Comparison of ENCODE assay signal across 26 cellular contexts in the genomic region with DNA sequence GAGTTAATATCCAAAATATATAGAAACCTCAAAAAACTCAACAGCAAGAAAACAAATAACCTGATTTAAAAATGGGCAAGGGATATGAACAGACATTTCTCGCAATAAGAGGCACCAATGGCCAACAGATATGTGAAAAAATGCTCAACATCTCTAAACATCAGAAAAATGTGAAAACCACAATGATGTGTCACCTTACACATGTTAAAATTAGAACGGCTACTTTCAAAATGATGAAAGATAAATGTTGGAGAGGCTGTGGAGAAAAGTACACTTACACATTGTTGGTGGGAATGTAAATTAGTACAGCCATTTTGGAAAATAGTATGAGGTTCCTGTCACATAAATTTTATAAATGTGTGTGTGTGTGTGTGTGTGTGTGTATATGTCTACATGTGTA.
DNase-seq lines count a peak whose midpoint lies in the region; ATAC-seq lines count a peak whose summit lies in the region.
"Had no signal": no experiment of that assay in that cellular context is flagged by ENCODE, and none has a peak within 500 bp of the region (broad histone marks: within the 10 kb centered on the region; RNA-seq: fewer than 3 reads in every experiment).

No MANE protein-coding gene starts in this region.

- H3K79me1 ChIP-seq in mesenchymal stem cell (replicated peaks; ENCODE audit: low read length, poor library complexity, severe bottlenecking): no peaks in the 10 kb centered on the region

- no peak overlapping the region for H3K4me2 ChIP-seq in mesenchymal stem cell (ENCODE audit: low read length, poor library complexity, severe bottlenecking)

- no peak overlapping the region for H2BK5ac ChIP-seq in mesenchymal stem cell (ENCODE audit: low read depth, low read length, poor library complexity, severe bottlenecking)

- H3K14ac ChIP-seq in mesenchymal stem cell (ENCODE audit: low read length in 2 of 2): no peak overlapping the region

- no peak overlapping the region for H4K8ac ChIP-seq in mesenchymal stem cell (ENCODE audit: low read length)

- H2BK12ac ChIP-seq in mesenchymal stem cell (ENCODE audit: low read length in 2 of 2): no peak overlapping the region

- 43% methylated on average over 1 of the region's 2 CpGs for WGBS in mesenchymal stem cell

- H3K18ac ChIP-seq in mesenchymal stem cell (ENCODE audit: low read depth in 1 of 2, low read length in 2 of 2): no peak overlapping the region

- no peak overlapping the region for H3K9ac ChIP-seq in mesenchymal stem cell (ENCODE audit: low read length)

- peak; percentile 58 for ATAC-seq in GM18867 (IDR thresholded peaks at IDR 0.05; ENCODE audit: unreplicated experiment)
- peak; percentile 38 for ATAC-seq in HG03442 (IDR thresholded peaks at IDR 0.05; ENCODE audit: unreplicated experiment)
- no peak for ATAC-seq in activated naive CD4-positive, alpha-beta T cell treated with anti-CD3 and anti-CD28 coated beads, Interleukin-2, amount 50 U/mL, for 72 hours
- ATAC-seq in GM18873 (IDR thresholded peaks at IDR 0.05; ENCODE audit: low FRiP score, unreplicated experiment): no peak
- ATAC-seq in HG02763 (IDR thresholded peaks at IDR 0.05; ENCODE audit: unreplicated experiment): no peak
- ATAC-seq: T-cell had no signal

- no peaks in the 10 kb centered on the region for H3K36me3 ChIP-seq in mesenchymal stem cell (ENCODE audit: control insufficient read depth in 1 of 2, insufficient read depth in 2 of 2, low read depth in 1 of 2, low read length in 2 of 2)
- H3K36me3 ChIP-seq: BE2C had no signal

- H3K27ac ChIP-seq in mesenchymal stem cell (ENCODE audit: low read length, poor library complexity, severe bottlenecking): no peak overlapping the region

- no peak overlapping the region for H3K4me3 ChIP-seq in mesenchymal stem cell (ENCODE audit: insufficient read depth in 1 of 2, low read depth in 1 of 2, low read length in 2 of 2)

- no peak overlapping the region for H3K4ac ChIP-seq in mesenchymal stem cell (ENCODE audit: low read depth in 1 of 2, low read length in 2 of 2)

- no peaks in the 10 kb centered on the region for H3K27me3 ChIP-seq in mesenchymal stem cell (ENCODE audit: control insufficient read depth in 1 of 2, insufficient read depth in 1 of 2, low read length in 2 of 2)
- H3K27me3 ChIP-seq: BE2C had no signal

- H3K27ac Mint-ChIP-seq in activated naive CD4-positive, alpha-beta T cell treated with anti-CD3 and anti-CD28 coated beads, Interleukin-2, amount 50 U/mL, for 72 hours: no peak overlapping the region
- H3K27ac Mint-ChIP-seq: CD14-positive monocyte; CD8-positive, alpha-beta memory T cell; IgD-negative memory B cell; T-cell had no signal

- no peak overlapping the region for H2BK15ac ChIP-seq in mesenchymal stem cell (ENCODE audit: low read depth, poor library complexity, severe bottlenecking)

- DNase-seq in amniotic epithelial cell (ENCODE audit: low read depth): peak; percentile 15
- DNase-seq in mesenchymal stem cell: peak; percentile 2
- no peak for DNase-seq in SIG-M5 treated with dmso at 0.1 percent for 504 hours (lab: John Stamatoyannopoulos, UW; ENCODE audit: unreplicated experiment)
- DNase-seq in activated naive CD4-positive, alpha-beta T cell treated with anti-CD3 and anti-CD28 coated beads, Interleukin-2, amount 50 U/mL, for 72 hours (ENCODE audit: low spot score in 2 of 2): no peak
- DNase-seq: BE2C; CD8-positive, alpha-beta memory T cell; DMS 273 treated with DMSO at 0.1 percent for 48 hours; DMS79; EL; GDM1; MV-4-11; NCI-H1105; NCI-H146; NCI-H1930; NCI-H2107; NCI-H524 treated with DMSO at 0.1 percent for 48 hours; NCI-H774; Right ventricle myocardium superior; RPMI8226; T-cell had no signal

- no peak overlapping the region for H3K23ac ChIP-seq in mesenchymal stem cell (ENCODE audit: low read length in 2 of 2)

- no peaks in the 10 kb centered on the region for H3K9me3 ChIP-seq in mesenchymal stem cell (ENCODE audit: control insufficient read depth, low read length)
- H3K9me3 ChIP-seq: BE2C had no signal

- no peak overlapping the region for H4K91ac ChIP-seq in mesenchymal stem cell (ENCODE audit: low read length)

- H3K4me1 ChIP-seq in mesenchymal stem cell (ENCODE audit: control insufficient read depth, insufficient read depth, low read depth, low read length): no peaks in the 10 kb centered on the region
- H3K4me1 ChIP-seq: BE2C had no signal

- no peaks in the 10 kb centered on the region for H3K36me3 Mint-ChIP-seq in activated naive CD4-positive, alpha-beta T cell treated with anti-CD3 and anti-CD28 coated beads, Interleukin-2, amount 50 U/mL, for 72 hours
- H3K36me3 Mint-ChIP-seq: CD14-positive monocyte; CD8-positive, alpha-beta memory T cell; IgD-negative memory B cell; T-cell had no signal

- H3K9me3 Mint-ChIP-seq in activated naive CD4-positive, alpha-beta T cell treated with anti-CD3 and anti-CD28 coated beads, Interleukin-2, amount 50 U/mL, for 72 hours: no peaks in the 10 kb centered on the region
- H3K9me3 Mint-ChIP-seq: IgD-negative memory B cell, T-cell had no signal

- H2AK5ac ChIP-seq in mesenchymal stem cell (ENCODE audit: low read length, severe bottlenecking): no peak overlapping the region

- no peak overlapping the region for H2AFZ ChIP-seq in mesenchymal stem cell (ENCODE audit: low read depth, low read length)

- no peak overlapping the region for H2BK120ac ChIP-seq in mesenchymal stem cell (ENCODE audit: low read depth, low read length)

Comparison
In these comparisons a context has a peak if more than half of its experiments do, and no peak if none do; other contexts are left out.
1. ATAC-seq: peak in GM18867 (single experiment) and HG03442 (single experiment); none in activated naive CD4-positive, alpha-beta T cell treated with anti-CD3 and anti-CD28 coated beads, Interleukin-2, amount 50 U/mL, for 72 hours (0 of 2), GM18873 (single experiment) and HG02763 (single experiment).
2. DNase-seq: peak in amniotic epithelial cell (single experiment) and mesenchymal stem cell (single experiment); none in SIG-M5 treated with dmso at 0.1 percent for 504 hours (single experiment) and activated naive CD4-positive, alpha-beta T cell treated with anti-CD3 and anti-CD28 coated beads, Interleukin-2, amount 50 U/mL, for 72 hours (0 of 2).